ENCODE assay signal across 14 cellular contexts in the genomic region with DNA sequence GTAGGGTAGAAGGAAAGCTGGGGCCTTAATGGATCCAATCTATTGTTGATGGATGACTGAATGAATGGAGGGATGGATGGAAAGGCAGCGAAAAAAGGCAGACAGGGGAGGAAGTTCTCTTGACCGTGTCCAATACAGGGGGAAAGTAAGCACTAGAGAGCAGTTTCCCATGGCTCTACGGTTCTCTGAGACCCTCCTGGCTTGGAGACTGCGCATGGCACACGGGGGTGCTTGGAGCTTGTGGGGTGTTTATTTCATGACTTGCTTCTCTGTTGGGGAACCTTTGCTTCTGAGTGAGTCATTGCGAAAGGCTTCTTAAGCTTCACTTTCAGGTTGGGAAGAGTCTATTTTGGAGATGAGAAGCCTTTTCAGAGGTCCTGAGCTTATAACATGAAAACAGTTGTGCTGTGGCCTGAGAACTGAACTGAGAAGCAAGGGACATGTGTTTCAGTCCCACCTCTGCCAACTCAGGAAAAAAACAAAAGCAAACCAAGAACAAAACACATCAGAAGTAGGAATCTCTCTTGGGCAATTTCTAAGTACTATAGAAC. TPM values are rescaled to one million over a fixed set of nuclear protein-coding genes. Genes with fewer than 3 reads are reported as not detected.
DNase-seq lines count a peak whose midpoint lies in the region; ATAC-seq and TF ChIP-seq lines count a peak whose summit lies in the region.
"Had no signal": no experiment of that assay in that cellular context is flagged by ENCODE, and none has a peak within 500 bp of the region (broad histone marks: within the 10 kb centered on the region; RNA-seq: fewer than 3 reads in every experiment).

No MANE protein-coding gene starts in this region.

- no peaks in the 10 kb centered on the region for H3K9me3 Mint-ChIP-seq in activated CD4-positive, alpha-beta memory T cell treated with anti-CD3 and anti-CD28 coated beads for 36 hours

- peak; percentile 46 for DNase-seq in GM10248 (ENCODE audit: extremely low spot score)
- peak; percentile 48 for DNase-seq in activated CD4-positive, alpha-beta memory T cell treated with anti-CD3 and anti-CD28 coated beads for 36 hours
- no peak for DNase-seq in left ventricle myocardium inferior
- no peak for DNase-seq in NCI-H524 treated with DMSO at 0.1 percent for 48 hours (lab: John Stamatoyannopoulos, UW)
- DNase-seq in NCI-H1417 treated with DMSO at 0.1 percent for 48 hours (lab: John Stamatoyannopoulos, UW): no peak
- DNase-seq: cortex of kidney, Karpas-422, transverse colon had no signal

- H3K9me3 ChIP-seq in left ventricle myocardium inferior (replicated peaks): no peaks in the 10 kb centered on the region
- H3K9me3 ChIP-seq: transverse colon had no signal

- intact Hi-C loops in activated CD4-positive, alpha-beta memory T cell treated with anti-CD3 and anti-CD28 coated beads for 36 hours (cut with micrococcal nuclease): loop anchor here (5.0 kb wide), 2 partner anchors 133 to 513 kb away; no protein-coding TSS in a partner anchor
- intact Hi-C loops in left ventricle myocardium inferior (cut with micrococcal nuclease): no loop called here

- H3K27me3 ChIP-seq in left ventricle myocardium inferior (ENCODE audit: low read depth): peaks cover 55% of the 10 kb centered on the region
- H3K27me3 ChIP-seq: transverse colon had no signal

- H3K4me3 ChIP-seq in left ventricle myocardium inferior: no peak overlapping the region
- H3K4me3 ChIP-seq: transverse colon had no signal

- POLR2A ChIA-PET in GM10248 (lab: Yijun Ruan, JAX): no interaction called here
- POLR2A ChIA-PET in activated CD4-positive, alpha-beta memory T cell treated with anti-CD3 and anti-CD28 coated beads for 36 hours (lab: Charles Lee): interaction anchor here (0.7 to 6.0 kb wide), 5 partner anchors 12 to 306 kb away, joined by 3 to 57 read pairs (median 4); no protein-coding TSS in a partner anchor

- peaks cover 2% of the 10 kb centered on the region for H3K27me3 Mint-ChIP-seq in activated CD4-positive, alpha-beta memory T cell treated with anti-CD3 and anti-CD28 coated beads for 36 hours

- peak overlapping the region; percentile 59 for H3K27ac Mint-ChIP-seq in activated CD4-positive, alpha-beta memory T cell treated with anti-CD3 and anti-CD28 coated beads for 36 hours

- no peak overlapping the region for H3K4me3 Mint-ChIP-seq in activated CD4-positive, alpha-beta memory T cell treated with anti-CD3 and anti-CD28 coated beads for 36 hours

- no peaks in the 10 kb centered on the region for H3K36me3 ChIP-seq in left ventricle myocardium inferior
- H3K36me3 ChIP-seq: transverse colon had no signal

- no peaks in the 10 kb centered on the region for H3K4me1 ChIP-seq in left ventricle myocardium inferior

- H3K27ac ChIP-seq in left ventricle myocardium inferior (replicated peaks): no peak overlapping the region
- H3K27ac ChIP-seq: transverse colon had no signal

- H3K36me3 Mint-ChIP-seq in activated CD4-positive, alpha-beta memory T cell treated with anti-CD3 and anti-CD28 coated beads for 36 hours: peaks cover 5% of the 10 kb centered on the region

- CTCF ChIA-PET in GM10248 (lab: Yijun Ruan, JAX): interaction anchor here (0.6 to 1.2 kb wide), 5 partner anchors 12 to 341 kb away, joined by 3 to 5 read pairs (median 3); no protein-coding TSS in a partner anchor
- CTCF ChIA-PET in activated CD4-positive, alpha-beta memory T cell treated with anti-CD3 and anti-CD28 coated beads for 36 hours (lab: Charles Lee): interaction anchor here (1.0 to 5.7 kb wide), 6 partner anchors 9 to 320 kb away, joined by 3 to 24 read pairs (median 4); no protein-coding TSS in a partner anchor

- ATAC-seq in GM19035 (IDR thresholded peaks at IDR 0.05; ENCODE audit: unreplicated experiment) (peak; percentile 35), HG02884 (IDR thresholded peaks at IDR 0.05; ENCODE audit: unreplicated experiment) (peak; percentile 36), GM21737 (IDR thresholded peaks at IDR 0.05; ENCODE audit: unreplicated experiment) (no peak)

- H3K4me1 Mint-ChIP-seq in activated CD4-positive, alpha-beta memory T cell treated with anti-CD3 and anti-CD28 coated beads for 36 hours (ENCODE audit: low read depth): peaks cover 94% of the 10 kb centered on the region

- TF ChIP-seq CTCF in GM10248 (IDR thresholded peaks at IDR 0.05; ENCODE audit: control extremely low read depth, extremely low read depth, low read depth, missing control alignments) (no peak), left ventricle myocardium inferior (IDR thresholded peaks at IDR 0.05; ENCODE audit: borderline replicate concordance) (no peak)

RNA-seq across cellular contexts. Expression of gene TEX48, which starts 12.8 kb away (rescaled TPM):
- total RNA-seq in activated CD4-positive, alpha-beta memory T cell treated with anti-CD3 and anti-CD28 coated beads for 36 hours: 1 to 10 TPM in 1 of 2 experiments, under 1 TPM in 1; 0.57 to 1.2 TPM
- not detected for total RNA-seq in left ventricle myocardium inferior
- total RNA-seq: H4, OCI-LY7, transverse colon had no signal

RNA-seq across cellular contexts. Expression of gene TEX53, which starts 37.2 kb away (rescaled TPM):
- not detected for total RNA-seq in activated CD4-positive, alpha-beta memory T cell treated with anti-CD3 and anti-CD28 coated beads for 36 hours
- total RNA-seq in left ventricle myocardium inferior: not detected
- total RNA-seq: activated CD8-positive, alpha-beta memory T cell treated with anti-CD3 and anti-CD28 coated beads for 36 hours; H4; OCI-LY7; transverse colon had no signal

Comparison
In these comparisons a context has a peak if more than half of its experiments do, and no peak if none do; other contexts are left out.
1. DNase-seq: peak in GM10248 (single experiment) and activated CD4-positive, alpha-beta memory T cell treated with anti-CD3 and anti-CD28 coated beads for 36 hours (single experiment); none in left ventricle myocardium inferior (single experiment), NCI-H524 treated with DMSO at 0.1 percent for 48 hours (single experiment) and NCI-H1417 treated with DMSO at 0.1 percent for 48 hours (single experiment).